31 cellular contexts compared by ENCODE assay signal in the genomic region with DNA sequence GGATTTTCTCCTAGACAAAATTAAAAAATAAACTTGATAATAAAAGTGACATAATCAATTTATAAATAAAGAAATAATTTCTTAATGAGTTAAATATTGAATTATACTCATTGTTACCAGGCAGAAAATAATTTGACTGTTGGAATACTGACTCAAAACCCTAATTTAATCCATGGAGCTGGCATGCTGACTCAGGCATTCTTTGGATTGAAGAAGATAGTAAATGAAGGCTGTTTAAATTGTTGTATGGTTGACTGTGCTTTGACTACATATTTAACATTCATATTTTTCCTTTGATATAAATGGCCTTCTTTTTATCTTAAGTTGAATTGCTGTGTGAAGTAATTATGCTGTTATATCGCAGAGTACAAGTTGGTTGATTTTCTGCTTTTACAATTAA.
"Had no signal": no experiment of that assay in that cellular context is flagged by ENCODE, and none has a peak within 500 bp of the region (broad histone marks: within the 10 kb centered on the region; RNA-seq: fewer than 3 reads in every experiment).

No MANE protein-coding gene starts in this region.

- H3K9me3 Mint-ChIP-seq: central memory CD8-positive, alpha-beta T cell had no signal

- H3K36me3 ChIP-seq: ascending aorta, breast epithelium, cardiac muscle cell, esophagus muscularis mucosa, gastroesophageal sphincter had no signal

- H3K27ac Mint-ChIP-seq: activated CD4-positive, alpha-beta memory T cell treated with anti-CD3 and anti-CD28 coated beads for 36 hours; activated CD4-positive, alpha-beta T cell treated with anti-CD3 and anti-CD28 coated beads for 36 hours; activated CD4-positive, alpha-beta T cell treated with anti-CD3 and anti-CD28 coated beads, Interleukin-2, amount 10 ng/mL, durations not matched to agents 24 days and 14 days; activated CD8-positive, alpha-beta T cell treated with anti-CD3 and anti-CD28 coated beads, Interleukin-2, amount 10 ng/mL, durations not matched to agents 7 days and 5 days; activated naive CD4-positive, alpha-beta T cell treated with anti-CD3 and anti-CD28 coated beads, Interleukin-2, amount 10 ng/mL, durations not matched to agents 7 days and 5 days; activated naive CD4-positive, alpha-beta T cell treated with anti-CD3 and anti-CD28 coated beads, Interleukin-2, amount 50 U/mL, for 72 hours; activated naive CD8-positive, alpha-beta T cell treated with anti-CD3 and anti-CD28 coated beads, Interleukin-2, amount 10 ng/mL, durations not matched to agents 7 days and 5 days; activated T-helper 1 cell treated with anti-CD3 and anti-CD28 coated beads, Interleukin-12 subunit alpha, Interleukin-12 subunit beta, Interleukin-2, Interleukin-4 antibody, amounts not matched to agents 30 ng/mL and 10 ng/mL and 1 ng/mL, durations not matched to agents 14 hours and 24 hours and 36 hours; brain; dendritic cell treated with granulocyte-macrophage colony-stimulating factor and Interleukin-4, amounts not matched to agents 40 ng/mL and 50 ng/mL, for 4 days had no signal

- H3K27me3 Mint-ChIP-seq: activated CD4-positive, alpha-beta memory T cell treated with anti-CD3 and anti-CD28 coated beads for 36 hours; activated CD4-positive, alpha-beta T cell treated with anti-CD3 and anti-CD28 coated beads for 36 hours; activated CD4-positive, alpha-beta T cell treated with anti-CD3 and anti-CD28 coated beads, Interleukin-2, amount 10 ng/mL, durations not matched to agents 24 days and 14 days; activated CD8-positive, alpha-beta memory T cell treated with anti-CD3 and anti-CD28 coated beads, Interleukin-2, amount 10 ng/mL, durations not matched to agents 7 days and 5 days; activated naive CD4-positive, alpha-beta T cell treated with anti-CD3 and anti-CD28 coated beads, Interleukin-2, amount 10 ng/mL, durations not matched to agents 7 days and 5 days; activated naive CD8-positive, alpha-beta T cell treated with anti-CD3 and anti-CD28 coated beads, Interleukin-2, amount 10 ng/mL, durations not matched to agents 7 days and 5 days; brain; central memory CD8-positive, alpha-beta T cell; dendritic cell treated with granulocyte-macrophage colony-stimulating factor and Interleukin-4, amounts not matched to agents 40 ng/mL and 50 ng/mL, for 4 days had no signal

- H3K4me3 Mint-ChIP-seq: activated CD4-positive, alpha-beta memory T cell treated with anti-CD3 and anti-CD28 coated beads for 36 hours; activated CD4-positive, alpha-beta T cell treated with anti-CD3 and anti-CD28 coated beads for 36 hours; activated CD4-positive, alpha-beta T cell treated with anti-CD3 and anti-CD28 coated beads, Interleukin-2, amount 10 ng/mL, durations not matched to agents 24 days and 14 days; activated CD8-positive, alpha-beta T cell treated with anti-CD3 and anti-CD28 coated beads, Interleukin-2, amount 10 ng/mL, durations not matched to agents 7 days and 5 days; activated naive CD4-positive, alpha-beta T cell treated with anti-CD3 and anti-CD28 coated beads, Interleukin-2, amount 10 ng/mL, durations not matched to agents 7 days and 5 days; activated T-helper 1 cell treated with anti-CD3 and anti-CD28 coated beads, Interleukin-12 subunit alpha, Interleukin-12 subunit beta, Interleukin-2, Interleukin-4 antibody, amounts not matched to agents 30 ng/mL and 10 ng/mL and 1 ng/mL, durations not matched to agents 14 hours and 24 hours and 36 hours; central memory CD8-positive, alpha-beta T cell; dendritic cell treated with granulocyte-macrophage colony-stimulating factor and Interleukin-4, amounts not matched to agents 40 ng/mL and 50 ng/mL, for 4 days had no signal

- H3K27me3 ChIP-seq: ascending aorta, breast epithelium, cardiac muscle cell, dorsolateral prefrontal cortex, esophagus muscularis mucosa, gastroesophageal sphincter, heart right ventricle had no signal

- ATAC-seq: activated CD4-positive, alpha-beta T cell treated with anti-CD3 and anti-CD28 coated beads for 36 hours; activated CD8-positive, alpha-beta memory T cell treated with anti-CD3 and anti-CD28 coated beads, Interleukin-2, amount 10 ng/mL, durations not matched to agents 7 days and 5 days; activated CD8-positive, alpha-beta T cell treated with anti-CD3 and anti-CD28 coated beads, Interleukin-2, amount 10 ng/mL, durations not matched to agents 7 days and 5 days; activated naive CD4-positive, alpha-beta T cell treated with anti-CD3 and anti-CD28 coated beads, Interleukin-2, amount 50 U/mL, for 72 hours; gastroesophageal sphincter; heart right ventricle had no signal

- H3K4me3 ChIP-seq: ascending aorta, breast epithelium, cardiac muscle cell, coronary artery, esophagus muscularis mucosa, gastroesophageal sphincter, heart right ventricle had no signal

- DNase-seq: activated CD4-positive, alpha-beta memory T cell treated with anti-CD3 and anti-CD28 coated beads for 36 hours; activated CD4-positive, alpha-beta T cell treated with anti-CD3 and anti-CD28 coated beads for 36 hours; activated CD4-positive, alpha-beta T cell treated with anti-CD3 and anti-CD28 coated beads, Interleukin-2, amount 10 ng/mL, durations not matched to agents 24 days and 14 days; activated CD4-positive, CD25-positive, alpha-beta regulatory T cell; activated CD4-positive, CD25-positive, alpha-beta regulatory T cell treated with anti-CD3 and anti-CD28 coated beads, Interleukin-2, amount 50 U/mL, for 72 hours; activated CD8-positive, alpha-beta memory T cell treated with anti-CD3 and anti-CD28 coated beads, Interleukin-2, amount 10 ng/mL, durations not matched to agents 7 days and 5 days; activated CD8-positive, alpha-beta memory T cell treated with anti-CD3 and anti-CD28 coated beads, Interleukin-2, amount 50 U/mL, for 4 hours; activated CD8-positive, alpha-beta T cell treated with anti-CD3 and anti-CD28 coated beads, Interleukin-2, amount 10 ng/mL, durations not matched to agents 7 days and 5 days; activated gamma-delta T cell; activated naive CD4-positive, alpha-beta T cell; activated naive CD4-positive, alpha-beta T cell treated with anti-CD3 and anti-CD28 coated beads, Interleukin-2, amount 10 ng/mL, durations not matched to agents 7 days and 5 days; activated naive CD8-positive, alpha-beta T cell treated with anti-CD3 and anti-CD28 coated beads, Interleukin-2, amount 10 ng/mL, durations not matched to agents 7 days and 5 days; activated T-cell treated with anti-CD3 and anti-CD28 coated beads, Interleukin-2, amount 50 U/mL, for 1 hour; activated T-cell treated with anti-CD3 and anti-CD28 coated beads, Interleukin-2, amount 50 U/mL, for 48 hours; dorsolateral prefrontal cortex; effector memory CD4-positive, alpha-beta T cell; erythroblast; foreskin melanocyte; heart right ventricle; T-helper 2 cell had no signal

- H3K4me1 ChIP-seq: ascending aorta, breast epithelium, esophagus muscularis mucosa, gastroesophageal sphincter had no signal

- H3K27ac ChIP-seq: ascending aorta, breast epithelium, cardiac muscle cell, coronary artery, dorsolateral prefrontal cortex, esophagus muscularis mucosa, gastroesophageal sphincter, heart right ventricle had no signal
